Comparison of ENCODE assay signal across 1 cellular context in the genomic region with DNA sequence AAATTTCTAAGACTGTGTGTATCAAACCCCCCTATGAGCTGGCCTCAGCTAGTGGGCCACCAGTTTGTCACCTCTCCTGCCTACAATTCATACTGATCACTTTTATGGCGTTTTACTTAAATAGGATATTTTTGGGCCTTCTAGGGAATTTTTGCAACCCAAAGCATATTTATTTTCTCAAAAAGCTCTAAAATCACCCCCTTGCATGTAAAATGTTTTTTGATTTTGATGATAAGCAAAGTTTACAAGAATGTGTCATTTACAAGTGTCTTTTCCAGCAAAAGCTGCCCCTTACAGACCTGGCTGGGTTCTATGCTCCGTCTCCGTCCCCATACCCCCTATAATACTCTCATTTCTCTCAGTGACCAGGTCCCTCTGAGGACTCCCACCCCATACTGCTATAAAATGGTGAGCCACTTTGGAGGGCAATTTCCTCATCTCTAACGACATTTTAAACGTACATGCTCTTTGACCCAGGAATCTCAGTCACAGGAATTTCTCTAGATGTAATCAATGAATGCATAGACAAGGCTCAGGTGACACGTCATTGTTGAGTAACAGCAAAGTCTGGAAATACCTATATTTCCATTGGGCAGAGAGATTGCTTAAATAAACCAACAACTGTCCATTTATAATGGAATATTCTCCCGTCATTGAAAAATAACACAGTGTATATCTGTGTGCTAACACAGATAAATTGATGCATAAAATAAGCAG.
TF ChIP-seq lines count a peak whose summit lies in the region.

No MANE protein-coding gene starts in this region.

TF ChIP-seq in HepG2, 621 proteins besides CTCF, POLR2A, EP300 and RAD21 (continued from another document and continues in another):
- TF ChIP-seq TRIM22 (IDR thresholded peaks at IDR 0.05), result no peak
- no peak for TF ChIP-seq ETV6 (CRISPR knock-in tag; conservative IDR thresholded peaks at IDR 0.05)
- no peak for TF ChIP-seq TBX3 (IDR thresholded peaks at IDR 0.05; ENCODE audit: borderline replicate concordance)
- no peak for TF ChIP-seq ZNF10 (CRISPR knock-in tag; IDR thresholded peaks at IDR 0.05; ENCODE audit: borderline replicate concordance, low read depth)
- no peak for TF ChIP-seq NFE2L2 (IDR thresholded peaks at IDR 0.05; ENCODE audit: low read length)
- no peak for TF ChIP-seq ZFP90 (CRISPR knock-in tag; IDR thresholded peaks at IDR 0.05; ENCODE audit: borderline replicate concordance)
- no peak for TF ChIP-seq ATAD3A (CRISPR knock-in tag; IDR thresholded peaks at IDR 0.05)
- peak; percentile 88 for TF ChIP-seq ARID3A (IDR thresholded peaks at IDR 0.05; ENCODE audit: low read depth, low read length)
- no peak for TF ChIP-seq KDM4B (CRISPR knock-in tag; IDR thresholded peaks at IDR 0.05)
- peak; percentile 41; the same call in 1 of the 2 replicates for TF ChIP-seq SMYD3 (CRISPR knock-in tag; IDR thresholded peaks at IDR 0.05)
- TF ChIP-seq IKZF1 (IDR thresholded peaks at IDR 0.05), result no peak
- peak; percentile 45; the same call in 1 of the 2 replicates for TF ChIP-seq NR2F6 (IDR thresholded peaks at IDR 0.05)
- TF ChIP-seq NR2F6 (CRISPR knock-in tag; IDR thresholded peaks at IDR 0.05), result peak; percentile 77
- TF ChIP-seq, protein P1, sequence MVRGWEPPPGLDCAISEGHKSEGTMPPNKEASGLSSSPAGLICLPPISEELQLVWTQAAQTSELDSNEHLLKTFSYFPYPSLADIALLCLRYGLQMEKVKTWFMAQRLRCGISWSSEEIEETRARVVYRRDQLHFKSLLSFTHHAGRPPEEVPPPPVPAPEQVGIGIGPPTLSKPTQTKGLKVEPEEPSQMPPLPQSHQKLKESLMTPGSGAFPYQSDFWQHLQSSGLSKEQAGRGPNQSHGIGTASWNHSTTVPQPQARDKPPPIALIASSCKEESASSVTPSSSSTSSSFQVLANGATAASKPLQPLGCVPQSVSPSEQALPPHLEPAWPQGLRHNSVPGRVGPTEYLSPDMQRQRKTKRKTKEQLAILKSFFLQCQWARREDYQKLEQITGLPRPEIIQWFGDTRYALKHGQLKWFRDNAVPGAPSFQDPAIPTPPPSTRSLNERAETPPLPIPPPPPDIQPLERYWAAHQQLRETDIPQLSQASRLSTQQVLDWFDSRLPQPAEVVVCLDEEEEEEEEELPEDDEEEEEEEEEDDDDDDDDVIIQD (CRISPR knock-in tag; IDR thresholded peaks at IDR 0.05; ENCODE audit: low read depth), result peak; percentile 80; the same call in 1 of the 2 replicates
- TF ChIP-seq CAMTA2 (CRISPR knock-in tag; IDR thresholded peaks at IDR 0.05; ENCODE audit: borderline replicate concordance), result no peak
- TF ChIP-seq, protein P2, sequence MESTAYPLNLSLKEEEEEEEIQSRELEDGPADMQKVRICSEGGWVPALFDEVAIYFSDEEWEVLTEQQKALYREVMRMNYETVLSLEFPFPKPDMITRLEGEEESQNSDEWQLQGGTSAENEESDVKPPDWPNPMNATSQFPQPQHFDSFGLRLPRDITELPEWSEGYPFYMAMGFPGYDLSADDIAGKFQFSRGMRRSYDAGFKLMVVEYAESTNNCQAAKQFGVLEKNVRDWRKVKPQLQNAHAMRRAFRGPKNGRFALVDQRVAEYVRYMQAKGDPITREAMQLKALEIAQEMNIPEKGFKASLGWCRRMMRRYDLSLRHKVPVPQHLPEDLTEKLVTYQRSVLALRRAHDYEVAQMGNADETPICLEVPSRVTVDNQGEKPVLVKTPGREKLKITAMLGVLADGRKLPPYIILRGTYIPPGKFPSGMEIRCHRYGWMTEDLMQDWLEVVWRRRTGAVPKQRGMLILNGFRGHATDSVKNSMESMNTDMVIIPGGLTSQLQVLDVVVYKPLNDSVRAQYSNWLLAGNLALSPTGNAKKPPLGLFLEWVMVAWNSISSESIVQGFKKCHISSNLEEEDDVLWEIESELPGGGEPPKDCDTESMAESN (CRISPR knock-in tag; conservative IDR thresholded peaks at IDR 0.05), result no peak
- no peak for TF ChIP-seq ZNF446 (CRISPR knock-in tag; IDR thresholded peaks at IDR 0.05)
- TF ChIP-seq PHF5A (CRISPR knock-in tag; IDR thresholded peaks at IDR 0.05; ENCODE audit: low read depth, unreplicated experiment), result no peak
- TF ChIP-seq ZNF549 (CRISPR knock-in tag; IDR thresholded peaks at IDR 0.05), result no peak
- no peak for TF ChIP-seq SMC3 (IDR thresholded peaks at IDR 0.05; ENCODE audit: low read length)
- no peak for TF ChIP-seq THAP9 (CRISPR knock-in tag; IDR thresholded peaks at IDR 0.05; ENCODE audit: borderline replicate concordance)
- no peak for TF ChIP-seq ZNF510 (CRISPR knock-in tag; IDR thresholded peaks at IDR 0.05; ENCODE audit: low read depth)
- TF ChIP-seq ZNF350 (CRISPR knock-in tag; IDR thresholded peaks at IDR 0.05; ENCODE audit: borderline replicate concordance, low read depth), result no peak
- TF ChIP-seq RFXANK (CRISPR knock-in tag; IDR thresholded peaks at IDR 0.05), result 0 out of 2 replicates have a peak, but pooled peaks have one; percentile 54
- no peak for TF ChIP-seq GATAD1 (CRISPR knock-in tag; IDR thresholded peaks at IDR 0.05)
- no peak for TF ChIP-seq SCMH1 (CRISPR knock-in tag; IDR thresholded peaks at IDR 0.05; ENCODE audit: borderline replicate concordance)
- TF ChIP-seq, protein P3, sequence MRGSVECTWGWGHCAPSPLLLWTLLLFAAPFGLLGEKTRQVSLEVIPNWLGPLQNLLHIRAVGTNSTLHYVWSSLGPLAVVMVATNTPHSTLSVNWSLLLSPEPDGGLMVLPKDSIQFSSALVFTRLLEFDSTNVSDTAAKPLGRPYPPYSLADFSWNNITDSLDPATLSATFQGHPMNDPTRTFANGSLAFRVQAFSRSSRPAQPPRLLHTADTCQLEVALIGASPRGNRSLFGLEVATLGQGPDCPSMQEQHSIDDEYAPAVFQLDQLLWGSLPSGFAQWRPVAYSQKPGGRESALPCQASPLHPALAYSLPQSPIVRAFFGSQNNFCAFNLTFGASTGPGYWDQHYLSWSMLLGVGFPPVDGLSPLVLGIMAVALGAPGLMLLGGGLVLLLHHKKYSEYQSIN (CRISPR knock-in tag; IDR thresholded peaks at IDR 0.05; ENCODE audit: borderline replicate concordance), result no peak
- TF ChIP-seq LCORL (IDR thresholded peaks at IDR 0.05), result no peak
- TF ChIP-seq LCORL (CRISPR knock-in tag; IDR thresholded peaks at IDR 0.05), result no peak
- no peak for TF ChIP-seq NKX3-1 (CRISPR knock-in tag; IDR thresholded peaks at IDR 0.05)
- no peak for TF ChIP-seq ATF5 (CRISPR knock-in tag; IDR thresholded peaks at IDR 0.05; ENCODE audit: low read depth)
- no peak for TF ChIP-seq CENPX (CRISPR knock-in tag; IDR thresholded peaks at IDR 0.05)
- TF ChIP-seq, protein P4, sequence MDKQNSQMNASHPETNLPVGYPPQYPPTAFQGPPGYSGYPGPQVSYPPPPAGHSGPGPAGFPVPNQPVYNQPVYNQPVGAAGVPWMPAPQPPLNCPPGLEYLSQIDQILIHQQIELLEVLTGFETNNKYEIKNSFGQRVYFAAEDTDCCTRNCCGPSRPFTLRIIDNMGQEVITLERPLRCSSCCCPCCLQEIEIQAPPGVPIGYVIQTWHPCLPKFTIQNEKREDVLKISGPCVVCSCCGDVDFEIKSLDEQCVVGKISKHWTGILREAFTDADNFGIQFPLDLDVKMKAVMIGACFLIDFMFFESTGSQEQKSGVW (CRISPR knock-in tag; IDR thresholded peaks at IDR 0.05; ENCODE audit: borderline replicate concordance), result no peak
- no peak for TF ChIP-seq ZBTB38 (CRISPR knock-in tag; IDR thresholded peaks at IDR 0.05)
- TF ChIP-seq ZNF766 (CRISPR knock-in tag; IDR thresholded peaks at IDR 0.05; ENCODE audit: borderline replicate concordance), result no peak
- no peak for TF ChIP-seq ZNF296 (CRISPR knock-in tag; conservative IDR thresholded peaks at IDR 0.05)
- no peak for TF ChIP-seq ZNF253 (CRISPR knock-in tag; IDR thresholded peaks at IDR 0.05; ENCODE audit: borderline replicate concordance)
- TF ChIP-seq, protein P5, sequence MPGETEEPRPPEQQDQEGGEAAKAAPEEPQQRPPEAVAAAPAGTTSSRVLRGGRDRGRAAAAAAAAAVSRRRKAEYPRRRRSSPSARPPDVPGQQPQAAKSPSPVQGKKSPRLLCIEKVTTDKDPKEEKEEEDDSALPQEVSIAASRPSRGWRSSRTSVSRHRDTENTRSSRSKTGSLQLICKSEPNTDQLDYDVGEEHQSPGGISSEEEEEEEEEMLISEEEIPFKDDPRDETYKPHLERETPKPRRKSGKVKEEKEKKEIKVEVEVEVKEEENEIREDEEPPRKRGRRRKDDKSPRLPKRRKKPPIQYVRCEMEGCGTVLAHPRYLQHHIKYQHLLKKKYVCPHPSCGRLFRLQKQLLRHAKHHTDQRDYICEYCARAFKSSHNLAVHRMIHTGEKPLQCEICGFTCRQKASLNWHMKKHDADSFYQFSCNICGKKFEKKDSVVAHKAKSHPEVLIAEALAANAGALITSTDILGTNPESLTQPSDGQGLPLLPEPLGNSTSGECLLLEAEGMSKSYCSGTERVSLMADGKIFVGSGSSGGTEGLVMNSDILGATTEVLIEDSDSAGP (CRISPR knock-in tag; IDR thresholded peaks at IDR 0.05; ENCODE audit: borderline replicate concordance), result no peak
- TF ChIP-seq, protein P6, sequence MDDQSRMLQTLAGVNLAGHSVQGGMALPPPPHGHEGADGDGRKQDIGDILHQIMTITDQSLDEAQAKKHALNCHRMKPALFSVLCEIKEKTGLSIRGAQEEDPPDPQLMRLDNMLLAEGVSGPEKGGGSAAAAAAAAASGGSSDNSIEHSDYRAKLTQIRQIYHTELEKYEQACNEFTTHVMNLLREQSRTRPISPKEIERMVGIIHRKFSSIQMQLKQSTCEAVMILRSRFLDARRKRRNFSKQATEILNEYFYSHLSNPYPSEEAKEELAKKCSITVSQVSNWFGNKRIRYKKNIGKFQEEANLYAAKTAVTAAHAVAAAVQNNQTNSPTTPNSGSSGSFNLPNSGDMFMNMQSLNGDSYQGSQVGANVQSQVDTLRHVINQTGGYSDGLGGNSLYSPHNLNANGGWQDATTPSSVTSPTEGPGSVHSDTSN (CRISPR knock-in tag; IDR thresholded peaks at IDR 0.05; ENCODE audit: borderline replicate concordance), result no peak
- no peak for TF ChIP-seq HNRNPLL (IDR thresholded peaks at IDR 0.05; ENCODE audit: low read depth, low read length, poor library complexity, severe bottlenecking)
- TF ChIP-seq ZNF660 (CRISPR knock-in tag; IDR thresholded peaks at IDR 0.05; ENCODE audit: borderline replicate concordance, low read depth), result no peak
- TF ChIP-seq, protein P7, sequence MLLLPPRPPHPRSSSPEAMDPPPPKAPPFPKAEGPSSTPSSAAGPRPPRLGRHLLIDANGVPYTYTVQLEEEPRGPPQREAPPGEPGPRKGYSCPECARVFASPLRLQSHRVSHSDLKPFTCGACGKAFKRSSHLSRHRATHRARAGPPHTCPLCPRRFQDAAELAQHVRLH (CRISPR knock-in tag; IDR thresholded peaks at IDR 0.05; ENCODE audit: borderline replicate concordance, low read depth), result no peak
- TF ChIP-seq ZNF713 (CRISPR knock-in tag; IDR thresholded peaks at IDR 0.05), result no peak
- TF ChIP-seq ZBTB42 (CRISPR knock-in tag; IDR thresholded peaks at IDR 0.05), result no peak
- TF ChIP-seq MTF1 (CRISPR knock-in tag; IDR thresholded peaks at IDR 0.05), result no peak
- no peak for TF ChIP-seq ZSCAN21 (CRISPR knock-in tag; IDR thresholded peaks at IDR 0.05; ENCODE audit: borderline replicate concordance)
- no peak for TF ChIP-seq ZNF431 (CRISPR knock-in tag; IDR thresholded peaks at IDR 0.05; ENCODE audit: borderline replicate concordance, low read depth)
- no peak for TF ChIP-seq ZNF746 (CRISPR knock-in tag; IDR thresholded peaks at IDR 0.05)
- 0 out of 2 replicates have a peak, but pooled peaks have one; percentile 47 for TF ChIP-seq ZNF644 (CRISPR knock-in tag; IDR thresholded peaks at IDR 0.05; ENCODE audit: low read depth)
- no peak for TF ChIP-seq NCOA5 (CRISPR knock-in tag; IDR thresholded peaks at IDR 0.05)
